18 cellular contexts compared by ENCODE assay signal in the genomic region with DNA sequence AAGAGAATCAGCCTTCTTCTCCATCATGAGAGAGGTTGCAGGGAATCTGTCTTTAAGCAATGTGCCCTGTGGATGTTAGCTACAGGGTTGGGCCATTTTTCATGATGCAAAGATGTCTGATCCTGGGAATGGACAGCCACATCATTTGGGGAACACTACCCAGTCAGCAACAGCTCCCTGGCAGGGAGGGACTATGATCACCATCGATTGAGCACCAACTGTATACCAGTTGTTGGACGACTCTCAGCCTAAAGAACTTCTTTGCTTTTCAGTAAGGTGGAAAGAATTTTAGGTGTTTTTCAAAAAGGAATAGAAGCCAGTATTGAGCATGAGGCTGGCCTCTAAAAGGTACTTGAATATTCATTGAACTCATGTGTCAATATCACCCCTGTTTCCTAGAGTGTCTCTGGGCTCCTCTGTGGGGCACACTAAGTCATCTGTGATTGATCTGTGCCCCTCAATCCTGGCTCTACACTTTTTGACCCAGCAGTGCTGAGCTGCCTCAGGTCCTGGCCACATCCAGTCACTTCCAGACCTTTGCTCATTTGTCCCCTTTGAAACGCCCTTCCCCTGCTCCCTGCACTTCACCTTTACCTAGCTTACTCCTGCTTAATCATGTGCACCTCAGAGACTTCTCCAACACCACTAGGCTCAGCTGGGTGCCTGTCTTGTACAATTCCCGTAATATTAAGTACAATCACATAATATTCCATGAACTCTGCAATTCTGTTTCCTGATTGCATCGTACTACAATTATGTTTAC. TPM values are rescaled to one million over a fixed set of nuclear protein-coding genes. Genes with fewer than 3 reads are reported as not detected.
A peak's percentile ranks its signal among the peaks of the same experiment; 100 is the strongest.
DNase-seq lines count a peak whose midpoint lies in the region; ATAC-seq and TF ChIP-seq lines count a peak whose summit lies in the region.
"Had no signal": no experiment of that assay in that cellular context is flagged by ENCODE, and none has a peak within 500 bp of the region (broad histone marks: within the 10 kb centered on the region; RNA-seq: fewer than 3 reads in every experiment).

No MANE protein-coding gene starts in this region.

- peak overlapping the region in 2 of 4 donors; percentile 44 to 80 for H3K4me3 Mint-ChIP-seq in IgD-negative memory B cell
- peak overlapping the region in 8 of 10 donors; percentile 33 to 78 (median 57) for H3K4me3 Mint-ChIP-seq in naive thymus-derived CD8-positive, alpha-beta T cell
- H3K4me3 Mint-ChIP-seq: natural killer cell had no signal

- ATAC-seq in naive thymus-derived CD8-positive, alpha-beta T cell: no peak
- ATAC-seq in HG03469 (IDR thresholded peaks at IDR 0.05; ENCODE audit: unreplicated experiment): no peak
- ATAC-seq in esophagus mucosa: no peak
- ATAC-seq: heart left ventricle, K562, natural killer cell had no signal

- H3K4me3 ChIP-seq in dorsolateral prefrontal cortex: no peak overlapping the region
- H3K4me3 ChIP-seq: heart left ventricle, K562, spleen, uterus had no signal

- H3K9me3 Mint-ChIP-seq in IgD-negative memory B cell: no peaks in the 10 kb centered on the region
- no peaks in the 10 kb centered on the region for H3K9me3 Mint-ChIP-seq in naive thymus-derived CD8-positive, alpha-beta T cell
- H3K9me3 Mint-ChIP-seq: natural killer cell had no signal

- no peaks in the 10 kb centered on the region for H3K27me3 ChIP-seq in dorsolateral prefrontal cortex
- H3K27me3 ChIP-seq: heart left ventricle, uterus had no signal

- H3K27ac Mint-ChIP-seq in IgD-negative memory B cell: peak overlapping the region in 2 of 3 donors; percentile 2 to 47
- peak overlapping the region in 4 of 10 donors; percentile 46 to 63 (median 52) for H3K27ac Mint-ChIP-seq in naive thymus-derived CD8-positive, alpha-beta T cell
- H3K27ac Mint-ChIP-seq: natural killer cell had no signal

- peak overlapping the region; percentile 46 for H3K27ac ChIP-seq in 22Rv1
- H3K27ac ChIP-seq in dorsolateral prefrontal cortex: peak overlapping the region in 40 of 59 donors; percentile 21 to 97 (median 92)

- intact Hi-C loops in dorsolateral prefrontal cortex (cut with DNase I): loop anchor here (2.0 to 5.0 kb wide), 4 partner anchors 35 to 100 kb away; no protein-coding TSS in a partner anchor

- peaks cover 1% of the 10 kb centered on the region for H3K36me3 Mint-ChIP-seq in IgD-negative memory B cell
- no peaks in the 10 kb centered on the region for H3K36me3 Mint-ChIP-seq in naive thymus-derived CD8-positive, alpha-beta T cell
- H3K36me3 Mint-ChIP-seq: natural killer cell had no signal

- POLR2A ChIA-PET in naive thymus-derived CD8-positive, alpha-beta T cell (lab: Charles Lee): no interaction called here

- TF ChIP-seq CTCF in 22Rv1 (IDR thresholded peaks at IDR 0.05) (no peak), dorsolateral prefrontal cortex (IDR thresholded peaks at IDR 0.05 in 54 of 56, conservative IDR thresholded peaks at IDR 0.05 in 2 of 56; ENCODE audit: low read depth in 1 of 56, partially characterized antibody in 56 of 56) (no peak)

- peaks cover 15 to 26% (median 25%) of the 10 kb centered on the region in 3 donors for H3K4me1 Mint-ChIP-seq in IgD-negative memory B cell
- peaks cover 11 to 21% (median 16%) of the 10 kb centered on the region in 4 donors for H3K4me1 Mint-ChIP-seq in naive thymus-derived CD8-positive, alpha-beta T cell

- DNase-seq in dorsolateral prefrontal cortex: no peak
- peak in 1 of 10 donors; percentile 31 for DNase-seq in naive thymus-derived CD8-positive, alpha-beta T cell
- no peak for DNase-seq in activated CD4-positive, alpha-beta T cell treated with anti-CD3 and anti-CD28 coated beads for 1 hour
- no peak for DNase-seq in NCI-H1436 treated with DMSO at 0.1 percent for 48 hours (lab: John Stamatoyannopoulos, UW)
- DNase-seq: DMS79, heart left ventricle, MV-4-11, natural killer cell, NCI-H2107, NCI-H524, spleen, SW 1271, uterus had no signal

- no peaks in the 10 kb centered on the region for H3K27me3 Mint-ChIP-seq in IgD-negative memory B cell
- peaks cover 0 to 19% (median 7%) of the 10 kb centered on the region in 5 donors for H3K27me3 Mint-ChIP-seq in naive thymus-derived CD8-positive, alpha-beta T cell

RNA-seq across cellular contexts. Expression of gene CLMN, which starts 2.2 kb away (rescaled TPM):
- polyA plus RNA-seq in IgD-negative memory B cell: 8.2 TPM
- total RNA-seq in dorsolateral prefrontal cortex (100 to 1,000 TPM in 37 of 120 experiments, 10 to 100 TPM in 83; 22.3 to 262 (median 78.6) TPM), esophagus mucosa (9.6 TPM)
- total RNA-seq in naive thymus-derived CD8-positive, alpha-beta T cell: 1 to 10 TPM; 2.0 to 2.2 TPM
- under 1 TPM; 0.07 to 0.32 (median 0.18) TPM for polyA plus RNA-seq in naive thymus-derived CD8-positive, alpha-beta T cell
